ENCODE assay signal across 1 cellular context in genomic region chr2:11722249-11723060, GRCh38.
TF ChIP-seq lines count a peak whose summit lies in the region.

No MANE protein-coding gene starts in this region.

TF ChIP-seq in K562, 482 proteins besides CTCF, POLR2A, EP300 and RAD21 (continued from another document):
- TF ChIP-seq, protein P1, sequence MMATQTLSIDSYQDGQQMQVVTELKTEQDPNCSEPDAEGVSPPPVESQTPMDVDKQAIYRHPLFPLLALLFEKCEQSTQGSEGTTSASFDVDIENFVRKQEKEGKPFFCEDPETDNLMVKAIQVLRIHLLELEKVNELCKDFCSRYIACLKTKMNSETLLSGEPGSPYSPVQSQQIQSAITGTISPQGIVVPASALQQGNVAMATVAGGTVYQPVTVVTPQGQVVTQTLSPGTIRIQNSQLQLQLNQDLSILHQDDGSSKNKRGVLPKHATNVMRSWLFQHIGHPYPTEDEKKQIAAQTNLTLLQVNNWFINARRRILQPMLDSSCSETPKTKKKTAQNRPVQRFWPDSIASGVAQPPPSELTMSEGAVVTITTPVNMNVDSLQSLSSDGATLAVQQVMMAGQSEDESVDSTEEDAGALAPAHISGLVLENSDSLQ (IDR thresholded peaks at IDR 0.05), result peak; percentile 24; the same call in 1 of the 2 replicates
- TF ChIP-seq SIN3B (IDR thresholded peaks at IDR 0.05; ENCODE audit: low read depth) (no peak), ZNF165 (CRISPR knock-in tag; IDR thresholded peaks at IDR 0.05; ENCODE audit: borderline replicate concordance) (no peak), TSC22D4 (tag; IDR thresholded peaks at IDR 0.05) (no peak), PBX2 (CRISPR knock-in tag; IDR thresholded peaks at IDR 0.05; ENCODE audit: low read depth) (no peak), PBX2 (tag; conservative IDR thresholded peaks at IDR 0.05; ENCODE audit: low read depth) (peak; percentile 62), ZNF445 (CRISPR knock-in tag; IDR thresholded peaks at IDR 0.05; ENCODE audit: low read depth) (no peak), SMARCA5 (IDR thresholded peaks at IDR 0.05) (no peak)
